10 cellular contexts compared by ENCODE assay signal in genomic region chr1:172934417-172934762, GRCh38.
A peak's percentile ranks its signal among the peaks of the same experiment; 100 is the strongest.
DNase-seq lines count a peak whose midpoint lies in the region; ATAC-seq and TF ChIP-seq lines count a peak whose summit lies in the region.
"Had no signal": no experiment of that assay in that cellular context is flagged by ENCODE, and none has a peak within 500 bp of the region (broad histone marks: within the 10 kb centered on the region; RNA-seq: fewer than 3 reads in every experiment).

No MANE protein-coding gene starts in this region.

- TF ChIP-seq CTCF in adrenal gland (IDR thresholded peaks at IDR 0.05) (no peak), lung (IDR thresholded peaks at IDR 0.05; ENCODE audit: control extremely low read depth, extremely low read depth) (no peak)

- H3K4me3 ChIP-seq in adrenal gland: no peak overlapping the region
- no peak overlapping the region for H3K4me3 ChIP-seq in lung
- H3K4me3 ChIP-seq in thymus (ENCODE audit: low read length): no peak overlapping the region

- H3K27ac Mint-ChIP-seq in activated CD8-positive, alpha-beta memory T cell treated with anti-CD3 and anti-CD28 coated beads, Interleukin-2, amount 10 ng/mL, durations not matched to agents 7 days and 5 days: peak overlapping the region; percentile 40

- H3K9me3 ChIP-seq in adrenal gland (replicated peaks in 1 of 3) (no peaks in the 10 kb centered on the region), lung (ENCODE audit: control insufficient read depth in 2 of 2, insufficient read depth in 1 of 2, low read length in 1 of 2) (no peaks in the 10 kb centered on the region), thymus (ENCODE audit: control insufficient read depth) (no peaks in the 10 kb centered on the region)

- H3K4me1 ChIP-seq in adrenal gland (replicated peaks in 1 of 2) (peaks cover 0 to 20% of the 10 kb centered on the region in 2 donors), lung (ENCODE audit: control insufficient read depth in 2 of 2, insufficient read depth in 2 of 2, low read length in 2 of 2) (peaks cover 2 to 7% of the 10 kb centered on the region in 2 donors), thymus (ENCODE audit: control insufficient read depth, insufficient read depth, low read length) (no peaks in the 10 kb centered on the region)

- H3K36me3 ChIP-seq in adrenal gland (replicated peaks in 1 of 2): no peaks in the 10 kb centered on the region
- H3K36me3 ChIP-seq in lung (ENCODE audit: control insufficient read depth in 2 of 2, insufficient read depth in 2 of 2, low read length in 2 of 2): no peaks in the 10 kb centered on the region
- no peaks in the 10 kb centered on the region for H3K36me3 ChIP-seq in thymus (ENCODE audit: control insufficient read depth, insufficient read depth)

- TF ChIP-seq POLR2A in adrenal gland (IDR thresholded peaks at IDR 0.05): no peak

- peaks cover 2% of the 10 kb centered on the region for H3K36me3 Mint-ChIP-seq in activated CD8-positive, alpha-beta memory T cell treated with anti-CD3 and anti-CD28 coated beads, Interleukin-2, amount 10 ng/mL, durations not matched to agents 7 days and 5 days

- H3K4me3 Mint-ChIP-seq in activated CD8-positive, alpha-beta memory T cell treated with anti-CD3 and anti-CD28 coated beads, Interleukin-2, amount 10 ng/mL, durations not matched to agents 7 days and 5 days: no peak overlapping the region

- H3K27me3 ChIP-seq in adrenal gland: no peaks in the 10 kb centered on the region
- H3K27me3 ChIP-seq in lung (ENCODE audit: control insufficient read depth, insufficient read depth): no peaks in the 10 kb centered on the region
- no peaks in the 10 kb centered on the region for H3K27me3 ChIP-seq in thymus (ENCODE audit: control insufficient read depth, insufficient read depth)

- H3K27me3 Mint-ChIP-seq in activated CD8-positive, alpha-beta memory T cell treated with anti-CD3 and anti-CD28 coated beads, Interleukin-2, amount 10 ng/mL, durations not matched to agents 7 days and 5 days: no peaks in the 10 kb centered on the region

- H3K9me3 Mint-ChIP-seq in activated CD8-positive, alpha-beta memory T cell treated with anti-CD3 and anti-CD28 coated beads, Interleukin-2, amount 10 ng/mL, durations not matched to agents 7 days and 5 days (ENCODE audit: low read depth): no peaks in the 10 kb centered on the region

- no peak for ATAC-seq in activated CD8-positive, alpha-beta memory T cell treated with anti-CD3 and anti-CD28 coated beads, Interleukin-2, amount 10 ng/mL, durations not matched to agents 7 days and 5 days
- ATAC-seq in lung (ENCODE audit: insufficient read depth, low FRiP score): no peak
- ATAC-seq in HG03139 (IDR thresholded peaks at IDR 0.05; ENCODE audit: unreplicated experiment): no peak

- 67 to 80% (median 72%) methylated on average over 4 of the region's 4 CpGs for WGBS in adrenal gland, 4 donors
- 75% methylated on average over 4 of the region's 4 CpGs for WGBS in lung, 2 donors
- WGBS in thymus: 98% methylated on average over 4 of the region's 4 CpGs

- DNase-seq in activated CD8-positive, alpha-beta memory T cell treated with anti-CD3 and anti-CD28 coated beads, Interleukin-2, amount 10 ng/mL, durations not matched to agents 7 days and 5 days: no peak
- DNase-seq in activated CD8-positive, alpha-beta memory T cell treated with anti-CD3 and anti-CD28 coated beads, Interleukin-2, amount 50 U/mL, for 48 hours: no peak
- DNase-seq in adrenal gland (no peak), lung (ENCODE audit: low spot score) (no peak), superior temporal gyrus (ENCODE audit: extremely low spot score) (no peak), SKM-1 treated with dmso at 0.1 percent for 144 hours (lab: John Stamatoyannopoulos, UW; ENCODE audit: unreplicated experiment) (no peak)
- DNase-seq: NCI-H2171, RPMI8226 had no signal

- peaks cover 18% of the 10 kb centered on the region for H3K4me1 Mint-ChIP-seq in activated CD8-positive, alpha-beta memory T cell treated with anti-CD3 and anti-CD28 coated beads, Interleukin-2, amount 10 ng/mL, durations not matched to agents 7 days and 5 days

- intact Hi-C loops in adrenal gland (cut with DNase I): no loop called here

- CTCF ChIA-PET in activated CD8-positive, alpha-beta memory T cell treated with anti-CD3 and anti-CD28 coated beads, Interleukin-2, amount 10 ng/mL, durations not matched to agents 7 days and 5 days (lab: Charles Lee): no interaction called here

- H3K27ac ChIP-seq in adrenal gland: peak overlapping the region in 3 of 5 donors; percentile 30 to 80 (median 76)
- peak overlapping the region; percentile 48 to 57 for H3K27ac ChIP-seq in lung (ENCODE audit: low read depth in 1 of 2, low read length in 1 of 2)
- peak overlapping the region; percentile 37 for H3K27ac ChIP-seq in thymus (ENCODE audit: low read depth)
